ENCODE assay signal across 9 cellular contexts in the genomic region with DNA sequence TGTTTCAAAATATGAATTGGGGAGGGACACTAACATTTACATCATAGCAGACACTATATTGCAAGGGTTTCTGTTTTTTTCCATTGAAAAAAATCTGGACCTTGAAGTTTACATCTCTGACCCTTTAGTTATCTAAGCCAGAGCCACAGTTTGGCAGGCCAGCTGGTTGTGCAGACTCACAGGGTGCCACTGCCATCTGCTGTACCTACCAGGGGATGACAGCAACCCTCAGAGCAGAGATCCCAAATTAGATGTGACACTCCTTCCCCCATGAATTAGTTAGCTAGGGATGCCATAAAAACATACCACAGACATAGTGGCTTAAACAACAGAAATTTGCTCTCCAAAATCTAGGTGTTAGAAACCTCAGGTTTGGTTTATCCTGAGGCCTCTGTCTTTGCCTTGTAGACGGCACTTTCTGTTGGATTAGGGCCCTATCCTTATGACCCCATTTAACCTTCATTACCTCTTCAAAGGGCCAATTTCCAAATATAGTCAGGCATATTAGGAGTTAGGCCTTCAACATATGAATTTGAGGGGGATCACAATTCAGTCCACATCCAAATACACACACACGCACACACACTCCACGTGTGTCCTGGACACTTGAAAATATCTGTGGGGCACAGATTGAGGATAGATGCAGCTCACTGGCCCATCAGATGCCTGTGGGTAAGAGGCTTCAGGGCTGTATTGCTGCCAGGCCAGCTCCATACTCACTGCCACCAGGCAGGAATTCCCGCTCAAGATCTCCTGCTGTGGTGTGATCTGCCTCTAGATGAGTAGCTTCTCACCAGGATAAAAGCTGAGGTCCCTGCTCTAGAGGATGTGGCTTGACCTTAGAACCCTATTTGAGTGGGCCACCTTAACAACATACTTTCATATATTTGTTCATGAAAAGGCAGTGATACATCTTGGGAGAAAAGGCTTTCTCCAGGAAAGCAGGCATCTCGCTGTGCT.
DNase-seq lines count a peak whose midpoint lies in the region; ATAC-seq and TF ChIP-seq lines count a peak whose summit lies in the region.
"Had no signal": no experiment of that assay in that cellular context is flagged by ENCODE, and none has a peak within 500 bp of the region (broad histone marks: within the 10 kb centered on the region; RNA-seq: fewer than 3 reads in every experiment).

No MANE protein-coding gene starts in this region.

- H3K4me1 Mint-ChIP-seq in chondrocyte (ENCODE audit: low read depth): peaks cover 16% of the 10 kb centered on the region

- peak; percentile 32 to 72 for DNase-seq in NCI-H2081 (lab: John Stamatoyannopoulos, UW)
- DNase-seq in NCI-H2081 treated with DMSO at 0.1 percent for 48 hours (lab: John Stamatoyannopoulos, UW): no peak
- DNase-seq in NCI-H2227 treated with DMSO at 0.1 percent for 48 hours (lab: John Stamatoyannopoulos, UW): peak; percentile 4
- no peak for DNase-seq in chondrocyte (ENCODE audit: low spot score)
- peak; percentile 53 for DNase-seq in myocyte (ENCODE audit: low read depth)
- DNase-seq in stimulated activated CD4-positive, alpha-beta T cell treated with anti-CD3 and anti-CD28 coated beads, Interleukin-4, amount 100 ng/mL, for 1 hour: no peak
- no peak for DNase-seq in stimulated activated CD4-positive, alpha-beta T cell treated with anti-CD3 and anti-CD28 coated beads, Interleukin-1b, Interleukin-23, amount 100 ng/mL, for 48 hours

- H3K4me3 Mint-ChIP-seq in chondrocyte (ENCODE audit: unreplicated experiment): no peak overlapping the region
- H3K4me3 Mint-ChIP-seq: T-helper 1 cell treated with Interleukin-12 subunit alpha and Interleukin-12 subunit beta and Interleukin-4 antibody, amounts not matched to agents 30 μg/mL and 1 μg/mL, for 36 hours had no signal

- no peaks in the 10 kb centered on the region for H3K9me3 Mint-ChIP-seq in chondrocyte (ENCODE audit: low read depth)
- H3K9me3 Mint-ChIP-seq: T-helper 1 cell treated with Interleukin-12 subunit alpha and Interleukin-12 subunit beta and Interleukin-4 antibody, amounts not matched to agents 30 μg/mL and 1 μg/mL, for 36 hours had no signal

- ATAC-seq in HG02588 (IDR thresholded peaks at IDR 0.05; ENCODE audit: unreplicated experiment): no peak

- no peak overlapping the region for H3K27ac Mint-ChIP-seq in chondrocyte (ENCODE audit: unreplicated experiment)
- H3K27ac Mint-ChIP-seq: T-helper 1 cell treated with Interleukin-12 subunit alpha and Interleukin-12 subunit beta and Interleukin-4 antibody, amounts not matched to agents 30 μg/mL and 1 μg/mL, for 36 hours had no signal

- no peaks in the 10 kb centered on the region for H3K27me3 Mint-ChIP-seq in chondrocyte (ENCODE audit: low read depth)

- peak; percentile 92 for TF ChIP-seq CTCF in chondrocyte (IDR thresholded peaks at IDR 0.05)

- no peaks in the 10 kb centered on the region for H3K36me3 Mint-ChIP-seq in chondrocyte (ENCODE audit: low read depth)

Comparison
In these comparisons a context has a peak if more than half of its experiments do, and no peak if none do; other contexts are left out.
1. DNase-seq: peak in NCI-H2081 (2 of 2), NCI-H2227 treated with DMSO at 0.1 percent for 48 hours (single experiment) and myocyte (single experiment); none in NCI-H2081 treated with DMSO at 0.1 percent for 48 hours (single experiment), chondrocyte (single experiment), stimulated activated CD4-positive, alpha-beta T cell treated with anti-CD3 and anti-CD28 coated beads, Interleukin-4, amount 100 ng/mL, for 1 hour (single experiment) and stimulated activated CD4-positive, alpha-beta T cell treated with anti-CD3 and anti-CD28 coated beads, Interleukin-1b, Interleukin-23, amount 100 ng/mL, for 48 hours (single experiment).